18 cellular contexts compared by ENCODE assay signal in the genomic region with DNA sequence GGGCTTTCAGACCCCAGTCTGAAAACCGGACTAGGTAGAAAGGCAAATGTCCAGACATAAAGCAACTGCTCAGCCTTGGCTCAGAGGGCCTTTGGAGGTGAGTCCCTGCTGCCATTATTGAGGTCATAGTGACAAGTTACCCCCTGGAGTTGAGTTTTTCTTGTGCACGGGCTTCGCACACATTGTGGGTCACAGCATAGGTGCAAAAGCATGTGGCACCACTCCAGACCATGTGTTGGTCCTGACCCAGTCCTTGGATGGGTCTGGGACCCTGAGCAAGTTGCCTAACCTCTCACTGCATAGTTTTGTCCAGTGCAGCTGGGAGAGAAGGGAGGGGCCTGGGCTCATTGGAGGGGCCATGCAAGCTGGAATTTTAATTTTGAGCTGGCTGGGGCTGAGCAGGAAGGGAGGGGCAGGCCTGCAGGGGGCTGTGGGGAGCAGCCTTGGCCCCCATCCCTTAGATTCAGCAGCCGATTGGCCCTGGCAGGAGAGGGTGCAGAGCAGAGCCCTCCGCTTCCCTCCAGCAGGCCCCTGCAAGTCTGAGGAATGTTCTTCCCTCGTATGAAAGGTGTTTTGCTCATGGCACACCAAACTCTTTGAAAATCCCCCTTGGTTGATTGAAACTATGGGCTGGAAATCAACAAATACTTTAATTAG.
A peak's percentile ranks its signal among the peaks of the same experiment; 100 is the strongest.
DNase-seq lines count a peak whose midpoint lies in the region; ATAC-seq lines count a peak whose summit lies in the region.
"Had no signal": no experiment of that assay in that cellular context is flagged by ENCODE, and none has a peak within 500 bp of the region (broad histone marks: within the 10 kb centered on the region; RNA-seq: fewer than 3 reads in every experiment).

No MANE protein-coding gene starts in this region.

- DNase-seq in activated CD8-positive, alpha-beta memory T cell treated with anti-CD3 and anti-CD28 coated beads, Interleukin-2, amount 50 U/mL, for 48 hours, result peak; percentile 20
- DNase-seq in epithelial cell of prostate (ENCODE audit: low read depth, low spot score), result no peak
- DNase-seq in activated CD4-positive, alpha-beta T cell treated with anti-CD3 and anti-CD28 coated beads for 4 hours, result no peak
- DNase-seq: activated gamma-delta T cell treated with Interleukin-2 at 50 U/mL for 16 hours, Calu3, KBM-7, left ventricle myocardium superior, NCI-H2081 treated with DMSO at 0.1 percent for 48 hours, NCI-H524 treated with DMSO at 0.1 percent for 48 hours, SJCRH30, T-helper 2 cell had no signal

- H3K4me3 ChIP-seq in skin epidermis, result no peak overlapping the region
- H3K4me3 ChIP-seq: gastroesophageal sphincter, pancreas, SJCRH30, smooth muscle cell, thoracic aorta had no signal

- peak overlapping the region; percentile 97 for H3K27ac ChIP-seq in epithelial cell of prostate
- peak overlapping the region in 14 of 21 experiments; percentile 0 to 92 (median 78) for H3K27ac ChIP-seq in skin epidermis
- H3K27ac ChIP-seq: gastroesophageal sphincter, pancreas, SJCRH30, thoracic aorta had no signal

- ATAC-seq in GM18873 (IDR thresholded peaks at IDR 0.05; ENCODE audit: low FRiP score, unreplicated experiment), result no peak
- ATAC-seq: gastroesophageal sphincter, left ventricle myocardium superior, pancreas, WTC11 had no signal
